13 cellular contexts compared by ENCODE assay signal in genomic region chr9:136329211-136329627, GRCh38. TPM values are rescaled to one million over a fixed set of nuclear protein-coding genes. Genes with fewer than 3 reads are reported as not detected.
A peak's percentile ranks its signal among the peaks of the same experiment; 100 is the strongest.
DNase-seq lines count a peak whose midpoint lies in the region; FAIRE-seq and TF ChIP-seq lines count a peak whose summit lies in the region.
"Had no signal": no experiment of that assay in that cellular context is flagged by ENCODE, and none has a peak within 500 bp of the region (broad histone marks: within the 10 kb centered on the region; RNA-seq: fewer than 3 reads in every experiment).

No MANE protein-coding gene starts in this region.

- DNase-seq in activated T-cell treated with anti-CD3 and anti-CD28 coated beads, Interleukin-2, amount 50 U/mL, for 24 hours: no peak
- no peak for DNase-seq in activated T-cell treated with anti-CD3 and anti-CD28 coated beads, Interleukin-2, amount 50 U/mL, for 1 hour
- DNase-seq in astrocyte of the spinal cord (ENCODE audit: low read depth, low spot score): no peak
- peak; percentile 74 for DNase-seq in kidney
- no peak for DNase-seq in suprapubic skin (ENCODE audit: low spot score in 2 of 2)
- DNase-seq in NCI-H526 treated with DMSO at 0.1 percent for 48 hours (lab: John Stamatoyannopoulos, UW): no peak
- no peak for DNase-seq in mesenteric fat pad (ENCODE audit: low spot score)
- DNase-seq in COR-L47 (lab: John Stamatoyannopoulos, UW): no peak
- DNase-seq: activated naive CD4-positive, alpha-beta T cell treated with Interleukin-2 at 50 U/mL for 16 hours; islet precursor cell had no signal

- intact Hi-C loops in kidney (cut with DNase I): no loop called here

- no peak for TF ChIP-seq POLR2A in suprapubic skin (IDR thresholded peaks at IDR 0.05)

- in situ Hi-C loops in astrocyte of the spinal cord (cut with HindIII; ENCODE audit: low sequenced_read_pairs): no loop called here

- H3K36me3 ChIP-seq in kidney (ENCODE audit: control insufficient read depth in 1 of 2, insufficient read depth in 2 of 2, low read length in 2 of 2): no peaks in the 10 kb centered on the region
- H3K36me3 ChIP-seq in suprapubic skin: no peaks in the 10 kb centered on the region

- 88% methylated on average over 5 of the region's 19 CpGs for WGBS in suprapubic skin

- TF ChIP-seq CTCF in astrocyte of the spinal cord (IDR thresholded peaks at IDR 0.05; ENCODE audit: low read depth, low read length) (no peak), kidney (IDR thresholded peaks at IDR 0.05; ENCODE audit: borderline replicate concordance, extremely low read depth, insufficient read depth) (no peak), suprapubic skin (IDR thresholded peaks at IDR 0.05) (no peak)

- H3K27ac ChIP-seq in kidney (ENCODE audit: low read depth in 2 of 2, low read length in 2 of 2) (no peak overlapping the region), suprapubic skin (no peak overlapping the region)

- peak overlapping the region in 1 of 2 donors; percentile 77 for H3K9ac ChIP-seq in kidney (ENCODE audit: low read length in 2 of 2)

- no peaks in the 10 kb centered on the region for H3K27me3 ChIP-seq in suprapubic skin

- no peaks in the 10 kb centered on the region for H3K9me3 ChIP-seq in kidney (ENCODE audit: control insufficient read depth in 1 of 2, low read length in 2 of 2)
- H3K9me3 ChIP-seq in suprapubic skin: no peaks in the 10 kb centered on the region

- H3K4me3 Mint-ChIP-seq in activated T-cell treated with anti-CD3 and anti-CD28 coated beads, Interleukin-2, amount 50 U/mL, for 24 hours: peak overlapping the region; percentile 65

- H3K27ac Mint-ChIP-seq in activated T-cell treated with anti-CD3 and anti-CD28 coated beads, Interleukin-2, amount 50 U/mL, for 24 hours: no peak overlapping the region

- no peak for TF ChIP-seq EP300 in suprapubic skin (IDR thresholded peaks at IDR 0.05)

- H3K4me1 ChIP-seq in kidney (ENCODE audit: control insufficient read depth in 1 of 2, insufficient read depth in 1 of 2, low read depth in 1 of 2, low read length in 2 of 2): peaks cover 0 to 13% of the 10 kb centered on the region in 2 donors
- peaks cover 35% of the 10 kb centered on the region for H3K4me1 ChIP-seq in suprapubic skin

- H3K4me3 ChIP-seq in astrocyte of the spinal cord (ENCODE audit: low read depth, low read length) (peak overlapping the region; percentile 74), kidney (ENCODE audit: low read length in 2 of 2) (no peak overlapping the region), suprapubic skin (peak overlapping the region; percentile 70)

- no peak for FAIRE-seq in kidney (lab: Jason Lieb, UNC)
- FAIRE-seq: TTC549 had no signal

- H3K36me3 Mint-ChIP-seq in activated T-cell treated with anti-CD3 and anti-CD28 coated beads, Interleukin-2, amount 50 U/mL, for 24 hours (ENCODE audit: low read depth): no peaks in the 10 kb centered on the region

- H3K9me3 Mint-ChIP-seq in activated T-cell treated with anti-CD3 and anti-CD28 coated beads, Interleukin-2, amount 50 U/mL, for 24 hours: no peaks in the 10 kb centered on the region

- H3K27me3 Mint-ChIP-seq in activated T-cell treated with anti-CD3 and anti-CD28 coated beads, Interleukin-2, amount 50 U/mL, for 24 hours: no peaks in the 10 kb centered on the region

- peaks cover 8% of the 10 kb centered on the region for H3K4me1 Mint-ChIP-seq in activated T-cell treated with anti-CD3 and anti-CD28 coated beads, Interleukin-2, amount 50 U/mL, for 24 hours (ENCODE audit: low read depth)

RNA-seq across cellular contexts. Expression of gene GPSM1, which starts 1.9 kb away (rescaled TPM):
- 11.6 TPM for total RNA-seq in kidney
- 11.9 TPM for polyA plus RNA-seq in kidney (ENCODE audit: insufficient read depth, low read depth, low replicate concordance)
- 10 to 100 TPM; 11.5 to 14.6 (median 13.7) TPM for total RNA-seq in suprapubic skin
- 11.0 TPM for total RNA-seq in mesenteric fat pad

RNA-seq across cellular contexts. Expression of gene CCDC187, which starts 25.3 kb away (rescaled TPM):
- total RNA-seq in kidney: 2.3 TPM
- 0.84 TPM for polyA plus RNA-seq in kidney (ENCODE audit: insufficient read depth, low read depth, low replicate concordance)
- under 1 TPM in 2 of 4 donors, not detected in 2; 0.13 to 0.45 TPM for total RNA-seq in suprapubic skin
- total RNA-seq in mesenteric fat pad: not detected
- total RNA-seq: H4, renal cortical epithelial cell had no signal

RNA-seq across cellular contexts. Expression of gene DNLZ, which starts 34.3 kb away (rescaled TPM):
- total RNA-seq in kidney (22.1 TPM), suprapubic skin (10 to 100 TPM; 11.3 to 46.4 (median 37.9) TPM), mesenteric fat pad (22.6 TPM)
- 30.4 TPM for polyA plus RNA-seq in kidney (ENCODE audit: insufficient read depth, low read depth, low replicate concordance)

RNA-seq across cellular contexts. Expression of gene CARD9, which starts 44.2 kb away (rescaled TPM):
- total RNA-seq in kidney (7.0 TPM), suprapubic skin (1 to 10 TPM; 2.3 to 7.4 (median 3.3) TPM), mesenteric fat pad (4.3 TPM)
- polyA plus RNA-seq in kidney (ENCODE audit: insufficient read depth, low read depth, low replicate concordance): 1.5 TPM

Comparison
In these comparisons a context has a peak if more than half of its experiments do, and no peak if none do; other contexts are left out.
1. H3K4me3 ChIP-seq: peak in astrocyte of the spinal cord (single experiment) and suprapubic skin (single experiment); none in kidney (0 of 2).